In the genomic region with DNA sequence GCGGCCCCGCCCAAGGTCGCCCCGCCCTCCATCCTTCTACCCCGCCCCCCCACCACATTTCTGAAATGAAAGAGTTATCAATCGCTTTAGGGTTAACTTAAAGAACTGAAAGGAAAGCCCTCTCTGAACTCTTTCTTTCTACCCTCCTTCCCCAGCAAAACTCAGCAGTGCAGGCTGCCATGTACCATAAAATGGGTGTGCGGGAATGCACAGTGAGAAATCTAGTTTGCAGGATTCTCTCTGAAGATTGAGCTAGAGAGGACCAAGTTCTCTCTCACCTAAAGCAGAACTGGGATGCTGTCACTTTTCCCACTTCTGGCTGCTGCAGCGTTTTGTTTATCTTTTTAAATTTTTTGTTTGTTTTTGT, we compare ENCODE assay signal across 8 cellular contexts.
DNase-seq lines count a peak whose midpoint lies in the region; ATAC-seq, FAIRE-seq and TF ChIP-seq lines count a peak whose summit lies in the region.

No MANE protein-coding gene starts in this region.

- peaks cover 0 to 3% of the 10 kb centered on the region in 2 donors for H3K27me3 ChIP-seq in mucosa of rectum (ENCODE audit: control insufficient read depth in 2 of 2, insufficient read depth in 2 of 2, low read length in 2 of 2)

- no peak for FAIRE-seq in D721Med (lab: Jason Lieb, UNC)

- no peaks in the 10 kb centered on the region for H3K36me3 ChIP-seq in mucosa of rectum (ENCODE audit: control insufficient read depth in 2 of 2, insufficient read depth in 2 of 2, low read length in 2 of 2)

- DNase-seq in stimulated activated naive CD8-positive, alpha-beta T cell treated with anti-CD3 and anti-CD28 coated beads, Interleukin-15, Interleukin-2, amounts not matched to agents 100 U/mL and 50 U/mL, for 24 hours, result no peak
- DNase-seq in cardiac fibroblast (ENCODE audit: low read depth in 2 of 2) (no peak), H4 (ENCODE audit: low spot score) (no peak), OCI-M1 (lab: John Stamatoyannopoulos, UW) (no peak), D721Med (ENCODE audit: insufficient read length, low spot score) (no peak)

- H3K9me3 Mint-ChIP-seq in stimulated activated naive CD8-positive, alpha-beta T cell treated with anti-CD3 and anti-CD28 coated beads, Interleukin-15, Interleukin-2, amounts not matched to agents 100 ng/mL and 50 ng/mL, for 24 hours, result no peaks in the 10 kb centered on the region

- peaks cover 12% of the 10 kb centered on the region for H3K4me1 Mint-ChIP-seq in stimulated activated naive CD8-positive, alpha-beta T cell treated with anti-CD3 and anti-CD28 coated beads, Interleukin-15, Interleukin-2, amounts not matched to agents 100 ng/mL and 50 ng/mL, for 24 hours (ENCODE audit: low read depth)

- H3K9ac ChIP-seq in mucosa of rectum (ENCODE audit: low read depth in 1 of 2, low read length in 2 of 2), result no peak overlapping the region

- no peak overlapping the region for H3K27ac Mint-ChIP-seq in stimulated activated naive CD8-positive, alpha-beta T cell treated with anti-CD3 and anti-CD28 coated beads, Interleukin-15, Interleukin-2, amounts not matched to agents 100 ng/mL and 50 ng/mL, for 24 hours

- ATAC-seq in stimulated activated naive CD8-positive, alpha-beta T cell treated with anti-CD3 and anti-CD28 coated beads, Interleukin-15, Interleukin-2, amounts not matched to agents 100 U/mL and 50 U/mL, for 24 hours, result no peak
- ATAC-seq in activated CD4-positive, CD25-positive, alpha-beta regulatory T cell treated with anti-CD3 and anti-CD28 coated beads, Interleukin-2, amount 50 U/mL, for 24 hours, result no peak

- peak overlapping the region; percentile 81 for H3K4me3 Mint-ChIP-seq in stimulated activated naive CD8-positive, alpha-beta T cell treated with anti-CD3 and anti-CD28 coated beads, Interleukin-15, Interleukin-2, amounts not matched to agents 100 ng/mL and 50 ng/mL, for 24 hours

- no peaks in the 10 kb centered on the region for H3K36me3 Mint-ChIP-seq in stimulated activated naive CD8-positive, alpha-beta T cell treated with anti-CD3 and anti-CD28 coated beads, Interleukin-15, Interleukin-2, amounts not matched to agents 100 ng/mL and 50 ng/mL, for 24 hours (ENCODE audit: low read depth)

- peak overlapping the region; percentile 61 for H3K4me3 ChIP-seq in cardiac fibroblast (replicated peaks in 1 of 2; ENCODE audit: low read depth in 2 of 2, low read length in 2 of 2)
- H3K4me3 ChIP-seq in mucosa of rectum (ENCODE audit: low read length in 2 of 2), result peak overlapping the region; percentile 6 to 29

- no peaks in the 10 kb centered on the region for H3K4me1 ChIP-seq in mucosa of rectum (ENCODE audit: control insufficient read depth in 2 of 2, insufficient read depth in 2 of 2, low read length in 2 of 2)

- peaks cover 49% of the 10 kb centered on the region for H3K27me3 Mint-ChIP-seq in stimulated activated naive CD8-positive, alpha-beta T cell treated with anti-CD3 and anti-CD28 coated beads, Interleukin-15, Interleukin-2, amounts not matched to agents 100 ng/mL and 50 ng/mL, for 24 hours

- no peak for TF ChIP-seq CTCF in cardiac fibroblast (IDR thresholded peaks at IDR 0.05; ENCODE audit: low read depth, low read length)
- no peak for TF ChIP-seq CTCF in D721Med (IDR thresholded peaks at IDR 0.05; ENCODE audit: insufficient read depth, missing control alignments)

- no peak overlapping the region for H3K27ac ChIP-seq in mucosa of rectum (ENCODE audit: low read depth in 2 of 2, low read length in 2 of 2)

- H3K9me3 ChIP-seq in mucosa of rectum (ENCODE audit: control insufficient read depth in 2 of 2, low read length in 2 of 2), result no peaks in the 10 kb centered on the region
